In genomic region chr3:147400111-147400510, GRCh38 we compare ENCODE assay signal across 24 cellular contexts. TPM values are rescaled to one million over a fixed set of nuclear protein-coding genes. Genes with fewer than 3 reads are reported as not detected.
"Had no signal": no experiment of that assay in that cellular context is flagged by ENCODE, and none has a peak within 500 bp of the region (broad histone marks: within the 10 kb centered on the region; RNA-seq: fewer than 3 reads in every experiment).

No MANE protein-coding gene starts in this region.

- H3K9me3 Mint-ChIP-seq: central memory CD8-positive, alpha-beta T cell; effector memory CD8-positive, alpha-beta T cell had no signal

- ATAC-seq: effector memory CD8-positive, alpha-beta T cell; heart right ventricle; left ventricle myocardium superior; lower lobe of right lung; sciatic nerve; stimulated activated memory B cell treated with anti-CD40 and anti-IgM and Interleukin-4, amounts not matched to agents 10 μg/mL and 1 μg/mL and 100 μg/mL, for 72 hours had no signal

- H3K9me3 ChIP-seq: heart right ventricle, lower lobe of right lung, prostate gland, right atrium auricular region, thoracic aorta, tibial nerve, upper lobe of left lung had no signal

- H3K4me1 Mint-ChIP-seq: central memory CD8-positive, alpha-beta T cell; immature natural killer cell; stimulated activated memory B cell treated with anti-CD40 and anti-IgM and Interleukin-4, amounts not matched to agents 10 μg/mL and 1 μg/mL and 100 μg/mL, for 72 hours had no signal

- H3K27ac ChIP-seq: heart right ventricle, lower lobe of right lung, prostate gland, right atrium auricular region, thoracic aorta, tibial nerve, upper lobe of left lung had no signal

- H3K36me3 ChIP-seq: heart right ventricle, lower lobe of right lung, prostate gland, right atrium auricular region, thoracic aorta, tibial nerve, upper lobe of left lung had no signal

- H3K27ac Mint-ChIP-seq: effector memory CD8-positive, alpha-beta T cell; immature natural killer cell; stimulated activated memory B cell treated with anti-CD40 and anti-IgM and Interleukin-4, amounts not matched to agents 10 μg/mL and 1 μg/mL and 100 μg/mL, for 72 hours; stimulated activated naive CD8-positive, alpha-beta T cell treated with anti-CD3 and anti-CD28 coated beads, Interleukin-15, Interleukin-2, amounts not matched to agents 100 ng/mL and 50 ng/mL, for 24 hours had no signal

- H3K4me1 ChIP-seq: lower lobe of right lung, prostate gland had no signal

- H3K4me3 Mint-ChIP-seq: central memory CD8-positive, alpha-beta T cell; effector memory CD8-positive, alpha-beta T cell; immature natural killer cell; stimulated activated memory B cell treated with anti-CD40 and anti-IgM and Interleukin-4, amounts not matched to agents 10 μg/mL and 1 μg/mL and 100 μg/mL, for 72 hours; stimulated activated naive CD8-positive, alpha-beta T cell treated with anti-CD3 and anti-CD28 coated beads, Interleukin-15, Interleukin-2, amounts not matched to agents 100 ng/mL and 50 ng/mL, for 24 hours had no signal

- H3K36me3 Mint-ChIP-seq: immature natural killer cell; stimulated activated memory B cell treated with anti-CD40 and anti-IgM and Interleukin-4, amounts not matched to agents 10 μg/mL and 1 μg/mL and 100 μg/mL, for 72 hours had no signal

- H3K4me3 ChIP-seq: heart right ventricle, lower lobe of right lung, prostate gland, right atrium auricular region, thoracic aorta, tibial nerve, upper lobe of left lung had no signal

- DNase-seq: cortex of kidney; effector memory CD8-positive, alpha-beta T cell; foreskin melanocyte; glutamatergic neuron; heart right ventricle; hypothalamus; immature natural killer cell; left ventricle myocardium superior; lower lobe of right lung; nucleus accumbens; stimulated activated CD4-positive, alpha-beta T cell treated with anti-CD3 and anti-CD28 coated beads, Interleukin-4, amount 100 ng/mL, for 4 hours; upper lobe of left lung had no signal

RNA-seq across cellular contexts. Expression of gene ZIC4, which starts 6.2 kb away (rescaled TPM):
- total RNA-seq: dermis microvascular lymphatic vessel endothelial cell, heart right ventricle, left ventricle myocardium superior, lower lobe of right lung, mononuclear cell, prostate gland, right atrium auricular region, thoracic aorta, upper lobe of left lung had no signal
- polyA plus RNA-seq: esophagus, heart right ventricle, immature natural killer cell, keratinocyte had no signal

RNA-seq across cellular contexts. Expression of gene ZIC1, which starts 9.1 kb away (rescaled TPM):
- total RNA-seq: dermis microvascular lymphatic vessel endothelial cell, heart right ventricle, left ventricle myocardium superior, lower lobe of right lung, mononuclear cell, prostate gland, tibial nerve, upper lobe of left lung had no signal
- polyA plus RNA-seq: esophagus, heart right ventricle, immature natural killer cell, keratinocyte had no signal
